In genomic region chr6:1689141-1689540, GRCh38 we compare ENCODE assay signal across 16 cellular contexts.
DNase-seq lines count a peak whose midpoint lies in the region; ATAC-seq, FAIRE-seq and TF ChIP-seq lines count a peak whose summit lies in the region.
"Had no signal": no experiment of that assay in that cellular context is flagged by ENCODE, and none has a peak within 500 bp of the region (broad histone marks: within the 10 kb centered on the region; RNA-seq: fewer than 3 reads in every experiment).

No MANE protein-coding gene starts in this region.

- peaks cover 19% of the 10 kb centered on the region for H3K4me1 ChIP-seq in astrocyte (ENCODE audit: insufficient read depth, low read length)
- H3K4me1 ChIP-seq: Peyer's patch, testis had no signal

- no peak overlapping the region for H3K4me3 Mint-ChIP-seq in astrocyte (ENCODE audit: unreplicated experiment)
- H3K4me3 Mint-ChIP-seq: neural progenitor cell had no signal

- H4K20me1 ChIP-seq in astrocyte (ENCODE audit: insufficient read depth, low read length): no peaks in the 10 kb centered on the region

- H3K27ac ChIP-seq in astrocyte (ENCODE audit: low read depth, low read length): no peak overlapping the region
- H3K27ac ChIP-seq: neural progenitor cell, Peyer's patch, testis had no signal

- no peak overlapping the region for H3K27ac Mint-ChIP-seq in astrocyte (ENCODE audit: unreplicated experiment)
- H3K27ac Mint-ChIP-seq: activated naive CD4-positive, alpha-beta T cell treated with anti-CD3 and anti-CD28 coated beads, Interleukin-2, amount 50 U/mL, for 72 hours; neural progenitor cell had no signal

- no peak overlapping the region for H3K4me2 ChIP-seq in astrocyte (ENCODE audit: low read length)
- H3K4me2 ChIP-seq: neural progenitor cell had no signal

- TF ChIP-seq CTCF in AG10803 (conservative IDR thresholded peaks at IDR 0.05; ENCODE audit: low read length) (no peak), astrocyte (IDR thresholded peaks at IDR 0.05; ENCODE audit: insufficient read depth, low read depth, low read length) (no peak)

- ATAC-seq in left colon: peak; percentile 96
- ATAC-seq in HG03565 (IDR thresholded peaks at IDR 0.05; ENCODE audit: unreplicated experiment): no peak
- ATAC-seq: activated naive CD4-positive, alpha-beta T cell treated with anti-CD3 and anti-CD28 coated beads, Interleukin-2, amount 50 U/mL, for 72 hours; left cardiac atrium had no signal

- no peaks in the 10 kb centered on the region for H3K36me3 Mint-ChIP-seq in astrocyte (ENCODE audit: low read depth, unreplicated experiment)
- H3K36me3 Mint-ChIP-seq: neural progenitor cell had no signal

- peak; percentile 23 for FAIRE-seq in astrocyte (lab: Jason Lieb, UNC)

- peaks cover 10% of the 10 kb centered on the region for H3K4me1 Mint-ChIP-seq in astrocyte (ENCODE audit: low read depth, unreplicated experiment)

- intact Hi-C loops in left colon (cut with DNase I, micrococcal nuclease): no loop called here

- no peaks in the 10 kb centered on the region for H3K27me3 ChIP-seq in astrocyte (ENCODE audit: insufficient read depth, low read length)
- H3K27me3 ChIP-seq: neural progenitor cell, Peyer's patch, testis had no signal

- no peak overlapping the region for H2AFZ ChIP-seq in astrocyte (ENCODE audit: low read depth, low read length)
- H2AFZ ChIP-seq: neural progenitor cell had no signal

- DNase-seq in AG10803 (ENCODE audit: low read depth) (peak; percentile 28), HS-5 (ENCODE audit: low read depth) (peak; percentile 26), astrocyte (ENCODE audit: low read depth) (no peak), left colon (no peak), NCI-H2196 treated with DMSO at 0.1 percent for 48 hours (lab: John Stamatoyannopoulos, UW; ENCODE audit: unreplicated experiment) (no peak)
- DNase-seq in effector CD8-positive, alpha-beta T cell (lab: John Stamatoyannopoulos, UW): no peak
- DNase-seq in activated CD8-positive, alpha-beta memory T cell treated with anti-CD3 and anti-CD28 coated beads for 24 hours: no peak
- DNase-seq: activated CD4-positive, alpha-beta T cell treated with anti-CD3 and anti-CD28 coated beads for 1 hour; left cardiac atrium; NCI-H1436 treated with DMSO at 0.1 percent for 48 hours; NCI-H774; Peyer's patch; testis had no signal

- peaks cover 2% of the 10 kb centered on the region for H3K27me3 Mint-ChIP-seq in astrocyte (ENCODE audit: low read depth, unreplicated experiment)

- H3K9me3 ChIP-seq in astrocyte (ENCODE audit: insufficient read depth, low read depth, low read length): no peaks in the 10 kb centered on the region
- H3K9me3 ChIP-seq: Peyer's patch, testis had no signal

- H3K9ac ChIP-seq in astrocyte (ENCODE audit: low read length): no peak overlapping the region
- H3K9ac ChIP-seq: neural progenitor cell had no signal

- no peaks in the 10 kb centered on the region for H3K36me3 ChIP-seq in astrocyte (ENCODE audit: insufficient read depth, low read length)
- H3K36me3 ChIP-seq: neural progenitor cell, Peyer's patch had no signal

- H3K4me3 ChIP-seq in AG10803 (ENCODE audit: low read length) (no peak overlapping the region), astrocyte (ENCODE audit: insufficient read depth, low read depth, low read length) (no peak overlapping the region)
- H3K4me3 ChIP-seq: neural progenitor cell, Peyer's patch, testis had no signal

- H3K9me3 Mint-ChIP-seq in astrocyte (ENCODE audit: unreplicated experiment): peaks cover 1% of the 10 kb centered on the region

- no peaks in the 10 kb centered on the region for H3K79me2 ChIP-seq in astrocyte (ENCODE audit: insufficient read depth, low read length)

Comparison
In these comparisons a context has a peak if more than half of its experiments do, and no peak if none do; other contexts are left out.
1. DNase-seq: peak in AG10803 (single experiment) and HS-5 (single experiment); none in astrocyte (single experiment), left colon (0 of 2), NCI-H2196 treated with DMSO at 0.1 percent for 48 hours (single experiment), effector CD8-positive, alpha-beta T cell (single experiment) and activated CD8-positive, alpha-beta memory T cell treated with anti-CD3 and anti-CD28 coated beads for 24 hours (single experiment).